In genomic region chr1:181140398-181140797, GRCh38 we compare ENCODE assay signal across 11 cellular contexts. TPM values are rescaled to one million over a fixed set of nuclear protein-coding genes. Genes with fewer than 3 reads are reported as not detected.
DNase-seq lines count a peak whose midpoint lies in the region; ATAC-seq and TF ChIP-seq lines count a peak whose summit lies in the region.
"Had no signal": no experiment of that assay in that cellular context is flagged by ENCODE, and none has a peak within 500 bp of the region (broad histone marks: within the 10 kb centered on the region; RNA-seq: fewer than 3 reads in every experiment).

No MANE protein-coding gene starts in this region.

- H3K9me3 Mint-ChIP-seq in CD4-positive, CD25-positive, alpha-beta regulatory T cell: no peaks in the 10 kb centered on the region
- H3K9me3 Mint-ChIP-seq in activated naive CD4-positive, alpha-beta T cell treated with anti-CD3 and anti-CD28 coated beads, Interleukin-2, amount 50 U/mL, for 24 hours: no peaks in the 10 kb centered on the region

- no peaks in the 10 kb centered on the region for H3K36me3 Mint-ChIP-seq in CD4-positive, CD25-positive, alpha-beta regulatory T cell
- peaks cover 2% of the 10 kb centered on the region for H3K36me3 Mint-ChIP-seq in activated naive CD4-positive, alpha-beta T cell treated with anti-CD3 and anti-CD28 coated beads, Interleukin-2, amount 50 U/mL, for 24 hours

- H3K4me3 Mint-ChIP-seq in CD4-positive, CD25-positive, alpha-beta regulatory T cell: peak overlapping the region in 1 of 4 donors; percentile 35
- peak overlapping the region; percentile 67 for H3K4me3 Mint-ChIP-seq in activated naive CD4-positive, alpha-beta T cell treated with anti-CD3 and anti-CD28 coated beads, Interleukin-2, amount 50 U/mL, for 24 hours

- no peaks in the 10 kb centered on the region for H3K27me3 ChIP-seq in CD4-positive, CD25-positive, alpha-beta regulatory T cell (ENCODE audit: control insufficient read depth, insufficient read depth, low read length)
- H3K27me3 ChIP-seq in osteoblast (ENCODE audit: insufficient read depth, low read length) (no peaks in the 10 kb centered on the region), upper lobe of right lung (no peaks in the 10 kb centered on the region)

- no peaks in the 10 kb centered on the region for H4K20me1 ChIP-seq in osteoblast (ENCODE audit: insufficient read depth, low read length)

- no peak for DNase-seq in CD4-positive, CD25-positive, alpha-beta regulatory T cell
- DNase-seq in osteoblast (ENCODE audit: insufficient read length, low spot score, missing footprints) (no peak), activated gamma-delta T cell treated with Interleukin-2 at 50 U/mL for 16 hours (no peak), GF-D8 (lab: John Stamatoyannopoulos, UW) (no peak), upper lobe of right lung (no peak)
- DNase-seq: DMS 273 treated with DMSO at 0.1 percent for 48 hours, left colon, OCI-M1 had no signal

- ATAC-seq in CD4-positive, CD25-positive, alpha-beta regulatory T cell (ENCODE audit: low read depth in 2 of 2): no peak
- ATAC-seq in HG02759 (IDR thresholded peaks at IDR 0.05; ENCODE audit: unreplicated experiment) (peak; percentile 22), HG03565 (IDR thresholded peaks at IDR 0.05; ENCODE audit: unreplicated experiment) (no peak), upper lobe of right lung (no peak)
- ATAC-seq: left colon had no signal

- intact Hi-C loops in upper lobe of right lung (cut with DNase I): loop anchor here (5.0 kb wide), 1 partner anchor 48 kb away; no protein-coding TSS in a partner anchor

- H3K9me3 ChIP-seq in CD4-positive, CD25-positive, alpha-beta regulatory T cell (ENCODE audit: control insufficient read depth in 2 of 2, low read length in 2 of 2): no peaks in the 10 kb centered on the region
- H3K9me3 ChIP-seq in osteoblast (ENCODE audit: low read depth, low read length) (no peaks in the 10 kb centered on the region), upper lobe of right lung (no peaks in the 10 kb centered on the region)

- H3K79me2 ChIP-seq in osteoblast (ENCODE audit: insufficient read depth, low read length): no peaks in the 10 kb centered on the region

- H3K4me3 ChIP-seq in CD4-positive, CD25-positive, alpha-beta regulatory T cell (ENCODE audit: low read depth, low read length): no peak overlapping the region
- no peak overlapping the region for H3K4me3 ChIP-seq in osteoblast (ENCODE audit: insufficient read depth, low read length)
- no peak overlapping the region for H3K4me3 ChIP-seq in upper lobe of right lung

- H3K36me3 ChIP-seq in CD4-positive, CD25-positive, alpha-beta regulatory T cell (ENCODE audit: control insufficient read depth, insufficient read depth, low read length): no peaks in the 10 kb centered on the region
- H3K36me3 ChIP-seq in osteoblast (ENCODE audit: insufficient read depth, low read length): no peaks in the 10 kb centered on the region
- no peaks in the 10 kb centered on the region for H3K36me3 ChIP-seq in upper lobe of right lung

- TF ChIP-seq CTCF in osteoblast (IDR thresholded peaks at IDR 0.05; ENCODE audit: extremely low read depth, low read depth, low read length): no peak
- no peak for TF ChIP-seq CTCF in upper lobe of right lung (IDR thresholded peaks at IDR 0.05)

- no peaks in the 10 kb centered on the region for H3K27me3 Mint-ChIP-seq in CD4-positive, CD25-positive, alpha-beta regulatory T cell
- H3K27me3 Mint-ChIP-seq in activated naive CD4-positive, alpha-beta T cell treated with anti-CD3 and anti-CD28 coated beads, Interleukin-2, amount 50 U/mL, for 24 hours: no peaks in the 10 kb centered on the region

- no peak overlapping the region for H3K27ac ChIP-seq in CD4-positive, CD25-positive, alpha-beta regulatory T cell (ENCODE audit: insufficient read depth, low read length, poor library complexity, severe bottlenecking)
- H3K27ac ChIP-seq in osteoblast (ENCODE audit: low read depth, low read length) (peak overlapping the region; percentile 90), upper lobe of right lung (no peak overlapping the region)

- peak overlapping the region in 2 of 3 donors; percentile 23 to 68 for H3K27ac Mint-ChIP-seq in CD4-positive, CD25-positive, alpha-beta regulatory T cell
- H3K27ac Mint-ChIP-seq in activated naive CD4-positive, alpha-beta T cell treated with anti-CD3 and anti-CD28 coated beads, Interleukin-2, amount 50 U/mL, for 24 hours: peak overlapping the region; percentile 69

- no peak overlapping the region for H2AFZ ChIP-seq in osteoblast (ENCODE audit: low read length)

- peak overlapping the region; percentile 38 for H3K4me2 ChIP-seq in osteoblast (ENCODE audit: insufficient read depth, low read length)

- peaks cover 17 to 53% (median 38%) of the 10 kb centered on the region in 4 donors for H3K4me1 Mint-ChIP-seq in CD4-positive, CD25-positive, alpha-beta regulatory T cell
- peaks cover 51% of the 10 kb centered on the region for H3K4me1 Mint-ChIP-seq in activated naive CD4-positive, alpha-beta T cell treated with anti-CD3 and anti-CD28 coated beads, Interleukin-2, amount 50 U/mL, for 24 hours

- H3K4me1 ChIP-seq in CD4-positive, CD25-positive, alpha-beta regulatory T cell (ENCODE audit: control insufficient read depth, insufficient read depth, low read length, poor library complexity, severe bottlenecking): peaks cover 27% of the 10 kb centered on the region
- H3K4me1 ChIP-seq in osteoblast (ENCODE audit: insufficient read depth, low read length) (peaks cover 46% of the 10 kb centered on the region), upper lobe of right lung (peaks cover 35% of the 10 kb centered on the region)

RNA-seq across cellular contexts. Expression of gene IER5, which starts 51.9 kb away (rescaled TPM):
- 81.8 TPM for total RNA-seq in CD4-positive, CD25-positive, alpha-beta regulatory T cell
- 10 to 100 TPM in 1 of 4 donors, 1 to 10 TPM in 3; 6.5 to 14.2 (median 7.7) TPM for polyA plus RNA-seq in CD4-positive, CD25-positive, alpha-beta regulatory T cell
- total RNA-seq in osteoblast: 16.2 and 17.4 TPM in 2 replicates
- 32.0 TPM for total RNA-seq in upper lobe of right lung
